Comparison of ENCODE assay signal across 25 cellular contexts in the genomic region with DNA sequence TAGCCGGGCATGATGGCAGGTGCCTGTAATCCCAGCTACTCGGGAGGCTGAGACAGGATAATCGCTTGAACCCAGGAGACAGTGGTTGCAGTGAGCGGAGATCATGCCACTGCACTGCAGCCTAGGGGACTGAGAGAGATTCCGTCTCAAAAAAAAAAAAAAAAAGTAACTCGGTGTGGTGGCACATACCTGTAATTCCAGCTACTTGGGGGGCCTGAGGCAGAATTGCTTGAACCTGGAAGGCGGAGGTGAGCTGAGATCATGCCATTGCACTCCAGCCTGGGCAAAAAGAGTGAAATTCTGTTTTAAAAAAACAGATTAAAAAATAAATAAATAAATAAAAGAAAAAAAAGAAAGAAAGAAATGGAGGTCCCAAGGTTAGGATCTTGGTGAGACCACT.
"Had no signal": no experiment of that assay in that cellular context is flagged by ENCODE, and none has a peak within 500 bp of the region (broad histone marks: within the 10 kb centered on the region; RNA-seq: fewer than 3 reads in every experiment).

No MANE protein-coding gene starts in this region.

- H3K4me3 Mint-ChIP-seq: effector memory CD8-positive, alpha-beta T cell; naive thymus-derived CD4-positive, alpha-beta T cell; nephron; neural progenitor cell had no signal

- H3K27ac Mint-ChIP-seq: effector memory CD8-positive, alpha-beta T cell; naive thymus-derived CD4-positive, alpha-beta T cell; nephron; neural progenitor cell; progenitor cell of endocrine pancreas had no signal

- H3K9ac ChIP-seq: neural progenitor cell, parathyroid adenoma had no signal

- H3K27me3 ChIP-seq: gastrocnemius medialis, left lung, neural progenitor cell, right lobe of liver, stomach, thyroid gland, upper lobe of left lung had no signal

- H3K9me3 Mint-ChIP-seq: effector memory CD8-positive, alpha-beta T cell; naive thymus-derived CD4-positive, alpha-beta T cell; nephron; neural progenitor cell had no signal

- H3K4me1 ChIP-seq: gastrocnemius medialis, neural progenitor cell, right lobe of liver had no signal

- H3K36me3 ChIP-seq: gastrocnemius medialis, left lung, neural progenitor cell, right lobe of liver, stomach, thyroid gland, upper lobe of left lung had no signal

- H3K4me3 ChIP-seq: gastrocnemius medialis, left lung, neural progenitor cell, right lobe of liver, stomach, thyroid gland, upper lobe of left lung had no signal

- DNase-seq: cortex of kidney; effector memory CD8-positive, alpha-beta T cell; foreskin fibroblast; gastrocnemius medialis; head of caudate nucleus; kidney; left lung; mesenchymal stem cell; midbrain; naive thymus-derived CD4-positive, alpha-beta T cell; right lobe of liver; small intestine; stimulated activated CD4-positive, alpha-beta T cell treated with anti-CD3 and anti-CD28 coated beads, Interleukin-12 subunit alpha, Interleukin-12 subunit beta, amount 100 ng/mL, for 4 hours; stimulated activated CD4-positive, alpha-beta T cell treated with anti-CD3 and anti-CD28 coated beads, Interleukin-1b, Interleukin-23, amount 100 ng/mL, for 48 hours; stimulated activated CD4-positive, alpha-beta T cell treated with anti-CD3 and anti-CD28 coated beads, Interleukin-4, amount 100 ng/mL, for 1 hour; stimulated activated CD8-positive, alpha-beta memory T cell treated with anti-CD3 and anti-CD28 coated beads, Interleukin-4, amount 100 ng/mL, for 48 hours; stimulated activated naive CD4-positive, alpha-beta T cell treated with Interleukin-2 at 50 U/mL for 16 hours; stomach; thyroid gland had no signal

- H3K9me3 ChIP-seq: gastrocnemius medialis, left lung, right lobe of liver, stomach, thyroid gland, upper lobe of left lung had no signal

- H3K27me3 Mint-ChIP-seq: effector memory CD8-positive, alpha-beta T cell; naive thymus-derived CD4-positive, alpha-beta T cell; progenitor cell of endocrine pancreas had no signal

- ATAC-seq: effector memory CD8-positive, alpha-beta T cell; esophagus mucosa; gastrocnemius medialis; left lung; naive thymus-derived CD4-positive, alpha-beta T cell; right lobe of liver had no signal

- H3K27ac ChIP-seq: gastrocnemius medialis, left lung, neural progenitor cell, parathyroid adenoma, right lobe of liver, stomach, thyroid gland, upper lobe of left lung had no signal

- H3K36me3 Mint-ChIP-seq: naive thymus-derived CD4-positive, alpha-beta T cell; neural progenitor cell had no signal
